ENCODE assay signal across 19 cellular contexts in genomic region chr21:25427828-25428227, GRCh38.
DNase-seq lines count a peak whose midpoint lies in the region; ATAC-seq lines count a peak whose summit lies in the region.
"Had no signal": no experiment of that assay in that cellular context is flagged by ENCODE, and none has a peak within 500 bp of the region (broad histone marks: within the 10 kb centered on the region; RNA-seq: fewer than 3 reads in every experiment).

No MANE protein-coding gene starts in this region.

- intact Hi-C loops in activated CD4-positive, alpha-beta T cell treated with anti-CD3 and anti-CD28 coated beads for 36 hours (cut with DNase I, micrococcal nuclease), result loop anchor here (1.0 to 2.0 kb wide), 7 partner anchors 23 to 145 kb away; no protein-coding TSS in a partner anchor

- H3K4me1 Mint-ChIP-seq in activated CD4-positive, alpha-beta T cell treated with anti-CD3 and anti-CD28 coated beads for 36 hours, result peaks cover 56% of the 10 kb centered on the region
- H3K4me1 Mint-ChIP-seq in activated CD4-positive, alpha-beta T cell treated with anti-CD3 and anti-CD28 coated beads, Interleukin-2, amount 10 ng/mL, durations not matched to agents 7 days and 5 days, result peaks cover 29% of the 10 kb centered on the region
- peaks cover 56% of the 10 kb centered on the region for H3K4me1 Mint-ChIP-seq in activated naive CD8-positive, alpha-beta T cell (ENCODE audit: low read depth)
- peaks cover 65% of the 10 kb centered on the region for H3K4me1 Mint-ChIP-seq in stimulated activated naive CD8-positive, alpha-beta T cell treated with anti-CD3 and anti-CD28 coated beads, Interleukin-15, Interleukin-2, amounts not matched to agents 100 ng/mL and 50 ng/mL, for 24 hours (ENCODE audit: low read depth)

- peak overlapping the region; percentile 72 for H3K27ac Mint-ChIP-seq in activated CD4-positive, alpha-beta T cell treated with anti-CD3 and anti-CD28 coated beads for 36 hours
- H3K27ac Mint-ChIP-seq in activated CD4-positive, alpha-beta T cell treated with anti-CD3 and anti-CD28 coated beads, Interleukin-2, amount 10 ng/mL, durations not matched to agents 7 days and 5 days, result no peak overlapping the region
- H3K27ac Mint-ChIP-seq in activated naive CD4-positive, alpha-beta T cell treated with anti-CD3 and anti-CD28 coated beads, Interleukin-2, amount 50 U/mL, for 72 hours, result peak overlapping the region in 1 of 2 donors; percentile 22
- H3K27ac Mint-ChIP-seq in activated naive CD8-positive, alpha-beta T cell, result peak overlapping the region; percentile 93
- peak overlapping the region; percentile 96 for H3K27ac Mint-ChIP-seq in stimulated activated naive CD8-positive, alpha-beta T cell treated with anti-CD3 and anti-CD28 coated beads, Interleukin-15, Interleukin-2, amounts not matched to agents 100 ng/mL and 50 ng/mL, for 24 hours
- H3K27ac Mint-ChIP-seq: HFFc6 had no signal

- no peak for DNase-seq in activated CD4-positive, alpha-beta T cell treated with anti-CD3 and anti-CD28 coated beads for 36 hours
- DNase-seq in activated CD4-positive, alpha-beta T cell treated with anti-CD3 and anti-CD28 coated beads, Interleukin-2, amount 10 ng/mL, durations not matched to agents 7 days and 5 days, result no peak
- no peak for DNase-seq in activated naive CD4-positive, alpha-beta T cell treated with anti-CD3 and anti-CD28 coated beads, Interleukin-2, amount 50 U/mL, for 72 hours (ENCODE audit: low spot score in 2 of 2)
- no peak for DNase-seq in activated naive CD4-positive, alpha-beta T cell (lab: John Stamatoyannopoulos, UW)
- no peak for DNase-seq in NCI-H524 (lab: John Stamatoyannopoulos, UW)
- DNase-seq in HK-2 (ENCODE audit: unreplicated experiment), result no peak
- DNase-seq: 8988T; CD4-positive, alpha-beta memory T cell; DMS79; HFFc6; KBM-7; NCI-H1436 treated with DMSO at 0.1 percent for 48 hours; NCI-H2029 treated with DMSO at 0.1 percent for 48 hours; NCI-H2171 treated with DMSO at 0.1 percent for 48 hours; NCI-H446 treated with DMSO at 0.1 percent for 48 hours; NCI-H774; PC-9 had no signal

- peaks cover 13% of the 10 kb centered on the region for H3K36me3 Mint-ChIP-seq in activated CD4-positive, alpha-beta T cell treated with anti-CD3 and anti-CD28 coated beads for 36 hours (ENCODE audit: low read depth)
- H3K36me3 Mint-ChIP-seq in activated CD4-positive, alpha-beta T cell treated with anti-CD3 and anti-CD28 coated beads, Interleukin-2, amount 10 ng/mL, durations not matched to agents 7 days and 5 days (ENCODE audit: low read depth), result no peaks in the 10 kb centered on the region
- H3K36me3 Mint-ChIP-seq in activated naive CD4-positive, alpha-beta T cell treated with anti-CD3 and anti-CD28 coated beads, Interleukin-2, amount 50 U/mL, for 72 hours, result peaks cover 0 to 20% of the 10 kb centered on the region in 2 donors
- peaks cover 5% of the 10 kb centered on the region for H3K36me3 Mint-ChIP-seq in activated naive CD8-positive, alpha-beta T cell
- H3K36me3 Mint-ChIP-seq in stimulated activated naive CD8-positive, alpha-beta T cell treated with anti-CD3 and anti-CD28 coated beads, Interleukin-15, Interleukin-2, amounts not matched to agents 100 ng/mL and 50 ng/mL, for 24 hours (ENCODE audit: low read depth), result peaks cover 5% of the 10 kb centered on the region
- H3K36me3 Mint-ChIP-seq: CD4-positive, alpha-beta memory T cell had no signal

- H3K4me3 Mint-ChIP-seq in activated CD4-positive, alpha-beta T cell treated with anti-CD3 and anti-CD28 coated beads for 36 hours, result no peak overlapping the region
- no peak overlapping the region for H3K4me3 Mint-ChIP-seq in activated CD4-positive, alpha-beta T cell treated with anti-CD3 and anti-CD28 coated beads, Interleukin-2, amount 10 ng/mL, durations not matched to agents 7 days and 5 days
- H3K4me3 Mint-ChIP-seq in activated naive CD8-positive, alpha-beta T cell, result peak overlapping the region; percentile 70
- H3K4me3 Mint-ChIP-seq in stimulated activated naive CD8-positive, alpha-beta T cell treated with anti-CD3 and anti-CD28 coated beads, Interleukin-15, Interleukin-2, amounts not matched to agents 100 ng/mL and 50 ng/mL, for 24 hours, result peak overlapping the region; percentile 70
- H3K4me3 Mint-ChIP-seq: CD4-positive, alpha-beta memory T cell; HFFc6 had no signal

- CTCF ChIA-PET in activated CD4-positive, alpha-beta T cell treated with anti-CD3 and anti-CD28 coated beads for 36 hours (lab: Charles Lee), result interaction anchor here (0.7 to 1.8 kb wide), 5 partner anchors 12 to 297 kb away, joined by 3 to 5 read pairs (median 4); no protein-coding TSS in a partner anchor
- CTCF ChIA-PET in activated CD4-positive, alpha-beta T cell treated with anti-CD3 and anti-CD28 coated beads, Interleukin-2, amount 10 ng/mL, durations not matched to agents 7 days and 5 days (lab: Charles Lee), result interaction anchor here (1.1 kb wide), 1 partner anchor 134 kb away, joined by 3 read pairs; no protein-coding TSS in a partner anchor

- ATAC-seq in activated CD4-positive, alpha-beta T cell treated with anti-CD3 and anti-CD28 coated beads for 36 hours, result peak; percentile 8
- peak; percentile 16 to 29 for ATAC-seq in activated naive CD4-positive, alpha-beta T cell treated with anti-CD3 and anti-CD28 coated beads, Interleukin-2, amount 50 U/mL, for 72 hours

- POLR2A ChIA-PET in activated CD4-positive, alpha-beta T cell treated with anti-CD3 and anti-CD28 coated beads for 36 hours (lab: Charles Lee), result interaction anchor here (0.7 kb wide), 1 partner anchor 137 kb away, joined by 5 read pairs; no protein-coding TSS in a partner anchor
- POLR2A ChIA-PET in activated CD4-positive, alpha-beta T cell treated with anti-CD3 and anti-CD28 coated beads, Interleukin-2, amount 10 ng/mL, durations not matched to agents 7 days and 5 days (lab: Charles Lee), result no interaction called here

- no peaks in the 10 kb centered on the region for H3K9me3 Mint-ChIP-seq in activated CD4-positive, alpha-beta T cell treated with anti-CD3 and anti-CD28 coated beads for 36 hours (ENCODE audit: low read depth)
- peaks cover 3% of the 10 kb centered on the region for H3K9me3 Mint-ChIP-seq in activated CD4-positive, alpha-beta T cell treated with anti-CD3 and anti-CD28 coated beads, Interleukin-2, amount 10 ng/mL, durations not matched to agents 7 days and 5 days
- H3K9me3 Mint-ChIP-seq in activated naive CD4-positive, alpha-beta T cell treated with anti-CD3 and anti-CD28 coated beads, Interleukin-2, amount 50 U/mL, for 72 hours, result peaks cover 0 to 13% of the 10 kb centered on the region in 2 donors
- H3K9me3 Mint-ChIP-seq in activated naive CD8-positive, alpha-beta T cell (ENCODE audit: low read depth), result peaks cover 3% of the 10 kb centered on the region
- H3K9me3 Mint-ChIP-seq in stimulated activated naive CD8-positive, alpha-beta T cell treated with anti-CD3 and anti-CD28 coated beads, Interleukin-15, Interleukin-2, amounts not matched to agents 100 ng/mL and 50 ng/mL, for 24 hours, result peaks cover 3% of the 10 kb centered on the region
- H3K9me3 Mint-ChIP-seq: HFFc6 had no signal

- H3K27me3 Mint-ChIP-seq in activated CD4-positive, alpha-beta T cell treated with anti-CD3 and anti-CD28 coated beads for 36 hours, result no peaks in the 10 kb centered on the region
- H3K27me3 Mint-ChIP-seq in activated CD4-positive, alpha-beta T cell treated with anti-CD3 and anti-CD28 coated beads, Interleukin-2, amount 10 ng/mL, durations not matched to agents 7 days and 5 days, result no peaks in the 10 kb centered on the region
- H3K27me3 Mint-ChIP-seq in activated naive CD8-positive, alpha-beta T cell, result no peaks in the 10 kb centered on the region
- no peaks in the 10 kb centered on the region for H3K27me3 Mint-ChIP-seq in stimulated activated naive CD8-positive, alpha-beta T cell treated with anti-CD3 and anti-CD28 coated beads, Interleukin-15, Interleukin-2, amounts not matched to agents 100 ng/mL and 50 ng/mL, for 24 hours

Comparison
In these comparisons a context has a peak if more than half of its experiments do, and no peak if none do; other contexts are left out.
1. H3K4me3 Mint-ChIP-seq: peak in activated naive CD8-positive, alpha-beta T cell (single experiment) and stimulated activated naive CD8-positive, alpha-beta T cell treated with anti-CD3 and anti-CD28 coated beads, Interleukin-15, Interleukin-2, amounts not matched to agents 100 ng/mL and 50 ng/mL, for 24 hours (single experiment); none in activated CD4-positive, alpha-beta T cell treated with anti-CD3 and anti-CD28 coated beads for 36 hours (single experiment) and activated CD4-positive, alpha-beta T cell treated with anti-CD3 and anti-CD28 coated beads, Interleukin-2, amount 10 ng/mL, durations not matched to agents 7 days and 5 days (single experiment).